8 cellular contexts compared by ENCODE assay signal in genomic region chr19:48738557-48739399, GRCh38. TPM values are rescaled to one million over a fixed set of nuclear protein-coding genes. Genes with fewer than 3 reads are reported as not detected.
A peak's percentile ranks its signal among the peaks of the same experiment; 100 is the strongest.
DNase-seq lines count a peak whose midpoint lies in the region; ATAC-seq and TF ChIP-seq lines count a peak whose summit lies in the region.

No MANE protein-coding gene starts in this region.

- H3K4me1 ChIP-seq in Panc1 (ENCODE audit: control insufficient read depth, insufficient read depth, low read length): no peaks in the 10 kb centered on the region; the same call in 1 of the 2 replicates

- H3K4me3 ChIP-seq in Panc1 (ENCODE audit: low read depth in 2 of 2, low read length in 2 of 2): peak overlapping the region; percentile 47 to 50

- no peak overlapping the region; the same call in 1 of the 2 replicates for H3K27ac ChIP-seq in Panc1 (ENCODE audit: low read length)

- ATAC-seq in GM21360 (IDR thresholded peaks at IDR 0.05; ENCODE audit: unreplicated experiment) (peak; percentile 74), Panc1 (peak; percentile 94), naive B cell (ENCODE audit: low read depth in 2 of 2) (peak; percentile 87 to 90)

- H3K27me3 ChIP-seq in Panc1 (ENCODE audit: control insufficient read depth, insufficient read depth, low read length): no peaks in the 10 kb centered on the region

- CTCF ChIA-PET in Panc1 (lab: Charles Lee): interaction anchor here (0.5 to 1.0 kb wide), 4 partner anchors 24 to 266 kb away, joined by 3 to 5 read pairs (median 4); no protein-coding TSS in a partner anchor

- no peak; the same call in 1 of the 2 replicates for TF ChIP-seq CTCF in Panc1 (IDR thresholded peaks at IDR 0.05)

- H3K9me3 ChIP-seq in Panc1 (ENCODE audit: control insufficient read depth, insufficient read depth, low read depth, low read length): no peaks in the 10 kb centered on the region

- DNase-seq in CD1c-positive myeloid dendritic cell (ENCODE audit: extremely low spot score) (peak; percentile 92), KBM-7 (peak; percentile 87), Panc1 (ENCODE audit: low read depth, low spot score) (no peak), activated T-helper 1 cell treated with Interleukin-2 at 50 U/mL for 16 hours (ENCODE audit: low read depth) (peak; percentile 88), fibroblast of gingiva (ENCODE audit: low read depth) (peak; percentile 54), naive B cell (peak; percentile 80)
- DNase-seq in stimulated activated CD8-positive, alpha-beta memory T cell treated with anti-CD3 and anti-CD28 coated beads, Interleukin-7, amount 100 ng/mL, for 4 hours (ENCODE audit: low read depth in 2 of 2): peak; percentile 73 to 86

- no peaks in the 10 kb centered on the region for H3K36me3 Mint-ChIP-seq in naive B cell

- peaks cover 8 to 19% (median 16%) of the 10 kb centered on the region in 3 donors for H3K4me1 Mint-ChIP-seq in naive B cell

- peaks cover 0 to 5% (median 0%) of the 10 kb centered on the region in 7 donors for H3K9me3 Mint-ChIP-seq in naive B cell

- peaks cover 7 to 30% (median 10%) of the 10 kb centered on the region in 3 donors for H3K27me3 Mint-ChIP-seq in naive B cell

- in situ Hi-C loops in KBM-7 (cut with MboI; ENCODE audit: low pct_unique_long_range_greater_than_20kb, low sequenced_read_pairs) (no loop called here), Panc1 (cut with HindIII; ENCODE audit: low pct_unique_long_range_greater_than_20kb, low sequenced_read_pairs) (no loop called here)

- POLR2A ChIA-PET in Panc1 (lab: Charles Lee): no interaction called here

- no TSS peak for BruUV-seq in Panc1 (replicated peaks; lab: Mats Ljungman, UMichigan)

- H3K4me3 Mint-ChIP-seq in naive B cell: peak overlapping the region; percentile 65 to 84 (median 68)

- peak overlapping the region in 2 of 6 donors; percentile 39 to 49 for H3K27ac Mint-ChIP-seq in naive B cell

- intact Hi-C loops in Panc1 (cut with micrococcal nuclease; ENCODE audit: unreplicated experiment): no loop called here

- no peaks in the 10 kb centered on the region for H3K36me3 ChIP-seq in Panc1 (ENCODE audit: control insufficient read depth, insufficient read depth, low read length)

RNA-seq across cellular contexts. Expression of gene RASIP1, which starts 1.6 kb away (rescaled TPM):
- 0.41 TPM for total RNA-seq in Panc1 (2021; ENCODE audit: unreplicated experiment)
- polyA plus RNA-seq in Panc1 (2012; ENCODE audit: insufficient read length): 0.92 TPM
- under 1 TPM in 1 of 6 donors, not detected in 5; 0.48 TPM for polyA plus RNA-seq in naive B cell (ENCODE audit: low read depth in 6 of 6)

RNA-seq across cellular contexts. Expression of gene IZUMO1, which starts 7.9 kb away (rescaled TPM):
- total RNA-seq in Panc1 (2021; ENCODE audit: unreplicated experiment): not detected
- polyA plus RNA-seq in Panc1 (2012; ENCODE audit: insufficient read length): not detected
- polyA plus RNA-seq in naive B cell (ENCODE audit: low read depth in 6 of 6): not detected

RNA-seq across cellular contexts. Expression of gene FUT1, which starts 13.7 kb away (rescaled TPM):
- 0.13 TPM for total RNA-seq in Panc1 (2021; ENCODE audit: unreplicated experiment)
- not detected for polyA plus RNA-seq in Panc1 (2012; ENCODE audit: insufficient read length)
- polyA plus RNA-seq in naive B cell (ENCODE audit: low read depth in 6 of 6): not detected

RNA-seq across cellular contexts. Expression of gene FGF21, which starts 16.5 kb away (rescaled TPM):
- not detected for total RNA-seq in Panc1 (2021; ENCODE audit: unreplicated experiment)
- polyA plus RNA-seq in Panc1 (2012; ENCODE audit: insufficient read length): 0.17 TPM
- not detected for polyA plus RNA-seq in naive B cell (ENCODE audit: low read depth in 6 of 6)

RNA-seq across cellular contexts. Expression of gene MAMSTR, which starts 19.3 kb away (rescaled TPM):
- total RNA-seq in Panc1 (2021; ENCODE audit: unreplicated experiment): 3.3 TPM
- polyA plus RNA-seq in Panc1 (2012; ENCODE audit: insufficient read length): 5.8 TPM
- under 1 TPM in 5 of 6 donors, not detected in 1; 0.21 to 0.70 (median 0.31) TPM for polyA plus RNA-seq in naive B cell (ENCODE audit: low read depth in 6 of 6)
